In the genomic region with DNA sequence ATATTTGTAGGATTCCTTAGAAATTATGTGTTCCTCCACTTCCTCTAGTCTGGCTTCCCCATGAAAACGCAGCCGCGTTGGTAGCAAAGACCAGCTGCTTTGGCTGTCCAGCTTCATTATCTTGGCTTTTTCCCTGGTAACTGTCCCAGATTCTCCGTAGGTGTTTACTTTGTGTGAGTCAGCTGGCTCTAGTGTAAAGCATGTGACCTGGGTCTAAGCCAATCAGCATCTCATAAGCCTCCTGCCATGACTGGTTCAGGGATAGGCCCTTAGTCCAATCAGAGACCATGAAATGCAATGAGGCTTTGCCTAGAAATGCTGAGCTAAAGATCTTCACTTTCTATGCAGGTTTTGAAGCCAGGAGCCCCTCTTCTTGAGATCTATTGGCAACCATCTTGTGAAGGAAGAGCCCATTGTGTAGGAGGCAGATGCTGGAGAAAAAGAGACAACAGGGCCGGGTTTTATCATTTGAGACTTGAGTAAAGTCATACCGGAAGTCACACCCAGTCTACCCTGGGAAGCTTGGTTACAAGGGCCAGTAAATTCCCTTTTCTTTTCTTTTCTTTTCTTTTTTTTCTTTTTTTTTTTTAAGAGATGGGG, we compare ENCODE assay signal across 7 cellular contexts.
DNase-seq lines count a peak whose midpoint lies in the region; ATAC-seq, FAIRE-seq and TF ChIP-seq lines count a peak whose summit lies in the region.

No MANE protein-coding gene starts in this region.

- H3K9ac ChIP-seq in HCT116 (ENCODE audit: low read length) (no peak overlapping the region), skeletal muscle tissue (ENCODE audit: low read depth in 1 of 3, low read length in 3 of 3) (no peak overlapping the region)

- H3K4me3 ChIP-seq in HCT116 (replicated peaks in 1 of 2; ENCODE audit: low read depth in 1 of 2, low read length in 2 of 2) (no peak overlapping the region), SJSA1 (no peak overlapping the region), heart right ventricle (no peak overlapping the region), skeletal muscle tissue (ENCODE audit: low read length in 3 of 3) (no peak overlapping the region)

- no peak for TF ChIP-seq POLR2A in HCT116 (IDR thresholded peaks at IDR 0.05; ENCODE audit: borderline replicate concordance, extremely low read depth, insufficient read depth, insufficient read length)

- H3K79me2 ChIP-seq in HCT116 (ENCODE audit: insufficient read depth, low read length): no peaks in the 10 kb centered on the region

- H3K9me3 ChIP-seq in HCT116 (ENCODE audit: control insufficient read depth in 1 of 2, insufficient read depth in 1 of 2, low read depth in 1 of 2, low read length in 2 of 2): no peaks in the 10 kb centered on the region
- no peaks in the 10 kb centered on the region for H3K9me3 ChIP-seq in SJSA1 (replicated peaks)
- H3K9me3 ChIP-seq in heart right ventricle: peaks cover 0 to 5% (median 0%) of the 10 kb centered on the region in 11 donors
- H3K9me3 ChIP-seq in skeletal muscle tissue (ENCODE audit: control insufficient read depth in 3 of 3, low read length in 3 of 3): no peaks in the 10 kb centered on the region

- H3K27me3 ChIP-seq in HCT116 (ENCODE audit: insufficient read depth, low read length) (no peaks in the 10 kb centered on the region), SJSA1 (replicated peaks) (no peaks in the 10 kb centered on the region), heart right ventricle (no peaks in the 10 kb centered on the region), skeletal muscle tissue (ENCODE audit: control insufficient read depth in 3 of 3, insufficient read depth in 3 of 3, low read length in 3 of 3) (no peaks in the 10 kb centered on the region)

- no peak for TF ChIP-seq CTCF in HCT116 (IDR thresholded peaks at IDR 0.05 in 2 of 3, conservative IDR thresholded peaks at IDR 0.05 in 1 of 3; ENCODE audit: borderline replicate concordance in 1 of 3, insufficient read depth in 1 of 3, low read depth in 2 of 3, low read length in 2 of 3)
- TF ChIP-seq CTCF in heart right ventricle (IDR thresholded peaks at IDR 0.05): no peak
- TF ChIP-seq CTCF in D721Med (IDR thresholded peaks at IDR 0.05; ENCODE audit: insufficient read depth, missing control alignments): no peak

- WGBS in heart right ventricle, 2 donors: 33 to 42% methylated on average over 6 of the region's 6 CpGs

- H3K36me3 ChIP-seq in HCT116 (ENCODE audit: control insufficient read depth in 1 of 2, insufficient read depth in 2 of 2, low read length in 2 of 2) (no peaks in the 10 kb centered on the region), SJSA1 (no peaks in the 10 kb centered on the region), heart right ventricle (no peaks in the 10 kb centered on the region), skeletal muscle tissue (ENCODE audit: control insufficient read depth in 3 of 3, insufficient read depth in 3 of 3, low read length in 3 of 3) (no peaks in the 10 kb centered on the region)

- H3K4me2 ChIP-seq in HCT116 (ENCODE audit: low read length): no peak overlapping the region; the same call in 1 of the 2 replicates

- peak overlapping the region; percentile 84 for H2AFZ ChIP-seq in HCT116 (ENCODE audit: low read depth, low read length, poor library complexity, severe bottlenecking)

- ATAC-seq in HCT116 (peak; percentile 92), heart right ventricle (peak; percentile 79 to 96 (median 92))

- H4K20me1 ChIP-seq in HCT116 (ENCODE audit: insufficient read depth): no peaks in the 10 kb centered on the region

- BruUV-seq in HCT116 (replicated peaks; lab: Mats Ljungman, UMichigan): no TSS peak

- intact Hi-C loops in HCT116 (cut with micrococcal nuclease): no loop called here
- intact Hi-C loops in heart right ventricle (cut with DNase I): no loop called here

- RAD21 ChIA-PET in HCT116 (lab: Charles Lee; ENCODE audit: low non-redundant PET in 1 of 2, low total read pairs in 2 of 2, uncharacterized antibody in 2 of 2, unreplicated experiment in 2 of 2): no interaction called here

- H3K4me1 ChIP-seq in HCT116 (ENCODE audit: control insufficient read depth in 1 of 2, insufficient read depth in 2 of 2, low read length in 2 of 2): peaks cover 0 to 9% of the 10 kb centered on the region in 2 experiments; a peak in 2 of 4 replicates
- peaks cover 3% of the 10 kb centered on the region; the same call in 1 of the 2 replicates for H3K4me1 ChIP-seq in SJSA1 (replicated peaks)
- peaks cover 0 to 19% (median 3%) of the 10 kb centered on the region in 9 donors for H3K4me1 ChIP-seq in heart right ventricle
- peaks cover 2 to 8% (median 5%) of the 10 kb centered on the region in 3 donors for H3K4me1 ChIP-seq in skeletal muscle tissue (ENCODE audit: control insufficient read depth in 3 of 3, insufficient read depth in 3 of 3, low read length in 3 of 3)

- FAIRE-seq in D721Med (lab: Jason Lieb, UNC): no peak

- TF ChIP-seq RAD21 in HCT116 (IDR thresholded peaks at IDR 0.05; ENCODE audit: low read depth): no peak

- DNase-seq in HCT116 (ENCODE audit: low read depth, low spot score): peak; percentile 49
- peak; percentile 28 to 53 for DNase-seq in SJSA1 (ENCODE audit: low read depth in 1 of 2, low spot score in 2 of 2)
- DNase-seq in heart right ventricle: peak in 1 of 2 donors; percentile 56
- no peak for DNase-seq in NK-92 treated with Interleukin-12 subunit alpha and Interleukin-12 subunit beta, amount 100 ng/mL, for 24 hours (lab: John Stamatoyannopoulos, UW)
- DNase-seq in D721Med (ENCODE audit: insufficient read length, low spot score): no peak
- no peak for DNase-seq in DMS153 treated with DMSO at 0.1 percent for 48 hours (lab: John Stamatoyannopoulos, UW; ENCODE audit: unreplicated experiment)

- H3K27ac ChIP-seq in HCT116 (ENCODE audit: low read depth, low read length): no peak overlapping the region
- no peak overlapping the region for H3K27ac ChIP-seq in SJSA1
- H3K27ac ChIP-seq in heart right ventricle: peak overlapping the region in 4 of 10 donors; percentile 20 to 59 (median 28)
- H3K27ac ChIP-seq in skeletal muscle tissue (ENCODE audit: low read depth, low read length): peak overlapping the region; percentile 23

- no peaks in the 10 kb centered on the region for H3K9me2 ChIP-seq in HCT116 (ENCODE audit: insufficient read depth)

- POLR2A ChIA-PET in HCT116 (lab: Charles Lee): no interaction called here

- CTCF ChIA-PET in HCT116 (lab: Charles Lee): interaction anchor here (1.4 kb wide), 1 partner anchor 8 kb away, joined by 3 read pairs; no protein-coding TSS in a partner anchor

TF ChIP-seq in HCT116, 20 proteins besides CTCF, POLR2A, EP300 and RAD21:
- TF ChIP-seq, protein P1, sequence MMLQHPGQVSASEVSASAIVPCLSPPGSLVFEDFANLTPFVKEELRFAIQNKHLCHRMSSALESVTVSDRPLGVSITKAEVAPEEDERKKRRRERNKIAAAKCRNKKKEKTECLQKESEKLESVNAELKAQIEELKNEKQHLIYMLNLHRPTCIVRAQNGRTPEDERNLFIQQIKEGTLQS (IDR thresholded peaks at IDR 0.05): no peak
- TF ChIP-seq, protein P2, sequence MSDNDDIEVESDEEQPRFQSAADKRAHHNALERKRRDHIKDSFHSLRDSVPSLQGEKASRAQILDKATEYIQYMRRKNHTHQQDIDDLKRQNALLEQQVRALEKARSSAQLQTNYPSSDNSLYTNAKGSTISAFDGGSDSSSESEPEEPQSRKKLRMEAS (IDR thresholded peaks at IDR 0.05): peak; percentile 35; the same call in 1 of the 2 replicates
- TF ChIP-seq ELF1 (IDR thresholded peaks at IDR 0.05; ENCODE audit: borderline replicate concordance, low read depth): no peak
- TF ChIP-seq, protein P3, sequence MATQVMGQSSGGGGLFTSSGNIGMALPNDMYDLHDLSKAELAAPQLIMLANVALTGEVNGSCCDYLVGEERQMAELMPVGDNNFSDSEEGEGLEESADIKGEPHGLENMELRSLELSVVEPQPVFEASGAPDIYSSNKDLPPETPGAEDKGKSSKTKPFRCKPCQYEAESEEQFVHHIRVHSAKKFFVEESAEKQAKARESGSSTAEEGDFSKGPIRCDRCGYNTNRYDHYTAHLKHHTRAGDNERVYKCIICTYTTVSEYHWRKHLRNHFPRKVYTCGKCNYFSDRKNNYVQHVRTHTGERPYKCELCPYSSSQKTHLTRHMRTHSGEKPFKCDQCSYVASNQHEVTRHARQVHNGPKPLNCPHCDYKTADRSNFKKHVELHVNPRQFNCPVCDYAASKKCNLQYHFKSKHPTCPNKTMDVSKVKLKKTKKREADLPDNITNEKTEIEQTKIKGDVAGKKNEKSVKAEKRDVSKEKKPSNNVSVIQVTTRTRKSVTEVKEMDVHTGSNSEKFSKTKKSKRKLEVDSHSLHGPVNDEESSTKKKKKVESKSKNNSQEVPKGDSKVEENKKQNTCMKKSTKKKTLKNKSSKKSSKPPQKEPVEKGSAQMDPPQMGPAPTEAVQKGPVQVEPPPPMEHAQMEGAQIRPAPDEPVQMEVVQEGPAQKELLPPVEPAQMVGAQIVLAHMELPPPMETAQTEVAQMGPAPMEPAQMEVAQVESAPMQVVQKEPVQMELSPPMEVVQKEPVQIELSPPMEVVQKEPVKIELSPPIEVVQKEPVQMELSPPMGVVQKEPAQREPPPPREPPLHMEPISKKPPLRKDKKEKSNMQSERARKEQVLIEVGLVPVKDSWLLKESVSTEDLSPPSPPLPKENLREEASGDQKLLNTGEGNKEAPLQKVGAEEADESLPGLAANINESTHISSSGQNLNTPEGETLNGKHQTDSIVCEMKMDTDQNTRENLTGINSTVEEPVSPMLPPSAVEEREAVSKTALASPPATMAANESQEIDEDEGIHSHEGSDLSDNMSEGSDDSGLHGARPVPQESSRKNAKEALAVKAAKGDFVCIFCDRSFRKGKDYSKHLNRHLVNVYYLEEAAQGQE (IDR thresholded peaks at IDR 0.05; ENCODE audit: low read depth): no peak

Comparison
In these comparisons a context has a peak if more than half of its experiments do, and no peak if none do; other contexts are left out.
1. DNase-seq: peak in HCT116 (single experiment) and SJSA1 (2 of 2); none in NK-92 treated with Interleukin-12 subunit alpha and Interleukin-12 subunit beta, amount 100 ng/mL, for 24 hours (single experiment), D721Med (single experiment) and DMS153 treated with DMSO at 0.1 percent for 48 hours (single experiment).